ENCODE assay signal across 9 cellular contexts in the genomic region with DNA sequence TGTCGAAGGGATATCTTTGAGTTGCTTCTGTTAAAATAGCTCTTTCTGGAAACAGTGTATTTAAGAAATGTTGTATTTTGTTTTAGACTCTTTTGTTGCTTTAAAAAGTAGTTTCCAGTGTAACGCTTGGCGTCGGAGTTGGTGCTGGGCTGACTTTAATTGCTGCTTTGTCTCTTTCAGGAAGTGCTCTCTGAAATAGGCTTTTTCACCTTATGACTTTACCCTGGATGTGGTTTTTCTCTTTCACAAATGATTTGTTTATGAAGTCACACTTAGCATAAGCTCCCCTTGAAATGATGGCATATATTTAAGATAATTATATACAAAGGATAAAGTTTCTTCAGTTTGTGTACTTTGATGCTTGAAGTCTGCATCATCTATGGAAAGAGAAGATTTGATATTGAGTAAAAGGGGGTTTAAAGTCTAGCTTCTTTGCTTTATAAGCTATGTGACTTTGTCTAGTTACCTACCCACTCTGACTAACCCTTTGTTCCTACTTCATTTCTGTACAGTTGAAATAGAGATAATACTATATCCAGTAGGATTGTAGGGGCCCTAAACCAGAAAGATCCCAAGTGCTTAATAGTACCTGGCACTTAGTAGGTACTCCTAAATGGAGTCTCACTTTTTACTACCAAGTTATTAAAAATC. TPM values are rescaled to one million over a fixed set of nuclear protein-coding genes. Genes with fewer than 3 reads are reported as not detected.
DNase-seq lines count a peak whose midpoint lies in the region; ATAC-seq lines count a peak whose summit lies in the region.
"Had no signal": no experiment of that assay in that cellular context is flagged by ENCODE, and none has a peak within 500 bp of the region (broad histone marks: within the 10 kb centered on the region; RNA-seq: fewer than 3 reads in every experiment).

A gene with protein sequence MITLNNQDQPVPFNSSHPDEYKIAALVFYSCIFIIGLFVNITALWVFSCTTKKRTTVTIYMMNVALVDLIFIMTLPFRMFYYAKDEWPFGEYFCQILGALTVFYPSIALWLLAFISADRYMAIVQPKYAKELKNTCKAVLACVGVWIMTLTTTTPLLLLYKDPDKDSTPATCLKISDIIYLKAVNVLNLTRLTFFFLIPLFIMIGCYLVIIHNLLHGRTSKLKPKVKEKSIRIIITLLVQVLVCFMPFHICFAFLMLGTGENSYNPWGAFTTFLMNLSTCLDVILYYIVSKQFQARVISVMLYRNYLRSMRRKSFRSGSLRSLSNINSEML (minus strand): TSS at position 170 of the 651 bp plus-strand sequence. CDS start 2,507 bp downstream, outside the sequence.

- peaks cover 51% of the 10 kb centered on the region for H3K36me3 Mint-ChIP-seq in activated CD4-positive, alpha-beta T cell treated with anti-CD3 and anti-CD28 coated beads, Interleukin-2, amount 10 ng/mL, durations not matched to agents 7 days and 5 days (ENCODE audit: low read depth)
- peaks cover 53% of the 10 kb centered on the region for H3K36me3 Mint-ChIP-seq in stimulated activated naive CD8-positive, alpha-beta T cell treated with anti-CD3 and anti-CD28 coated beads, Interleukin-15, Interleukin-2, amounts not matched to agents 100 ng/mL and 50 ng/mL, for 24 hours (ENCODE audit: low read depth)

- peak in 5 of 6 experiments; percentile 13 to 75 (median 72) for DNase-seq in stimulated activated naive CD4-positive, alpha-beta T cell (lab: John Stamatoyannopoulos, UW)
- DNase-seq in stimulated activated naive CD4-positive, alpha-beta T cell treated with Interleukin-2 at 50 U/mL for 16 hours (lab: John Stamatoyannopoulos, UW) = no peak
- peak; percentile 60 for DNase-seq in activated CD4-positive, alpha-beta T cell treated with anti-CD3 and anti-CD28 coated beads, Interleukin-2, amount 10 ng/mL, durations not matched to agents 7 days and 5 days
- DNase-seq in HK-2 (ENCODE audit: unreplicated experiment) (no peak), NCI-H748 treated with DMSO at 0.1 percent for 48 hours (lab: John Stamatoyannopoulos, UW) (no peak), SJCRH30 (no peak)

- H3K27ac Mint-ChIP-seq in activated CD4-positive, alpha-beta T cell treated with anti-CD3 and anti-CD28 coated beads, Interleukin-2, amount 10 ng/mL, durations not matched to agents 7 days and 5 days = peak within 1 kb of the TSS; percentile 91
- H3K27ac Mint-ChIP-seq in stimulated activated naive CD8-positive, alpha-beta T cell treated with anti-CD3 and anti-CD28 coated beads, Interleukin-15, Interleukin-2, amounts not matched to agents 100 ng/mL and 50 ng/mL, for 24 hours = peak within 1 kb of the TSS; percentile 89

- H3K27ac ChIP-seq in SJCRH30 = no peak within 1 kb of the TSS

- H3K4me1 ChIP-seq in SJCRH30 = no peaks in the 10 kb centered on the region

- peak within 1 kb of the TSS; percentile 87 for H3K4me3 Mint-ChIP-seq in activated CD4-positive, alpha-beta T cell treated with anti-CD3 and anti-CD28 coated beads, Interleukin-2, amount 10 ng/mL, durations not matched to agents 7 days and 5 days
- peak within 1 kb of the TSS; percentile 93 for H3K4me3 Mint-ChIP-seq in stimulated activated naive CD8-positive, alpha-beta T cell treated with anti-CD3 and anti-CD28 coated beads, Interleukin-15, Interleukin-2, amounts not matched to agents 100 ng/mL and 50 ng/mL, for 24 hours

- H3K9me3 Mint-ChIP-seq in activated CD4-positive, alpha-beta T cell treated with anti-CD3 and anti-CD28 coated beads, Interleukin-2, amount 10 ng/mL, durations not matched to agents 7 days and 5 days = no peaks in the 10 kb centered on the region
- no peaks in the 10 kb centered on the region for H3K9me3 Mint-ChIP-seq in stimulated activated naive CD8-positive, alpha-beta T cell treated with anti-CD3 and anti-CD28 coated beads, Interleukin-15, Interleukin-2, amounts not matched to agents 100 ng/mL and 50 ng/mL, for 24 hours

- H3K4me1 Mint-ChIP-seq in activated CD4-positive, alpha-beta T cell treated with anti-CD3 and anti-CD28 coated beads, Interleukin-2, amount 10 ng/mL, durations not matched to agents 7 days and 5 days = peaks cover 67% of the 10 kb centered on the region
- H3K4me1 Mint-ChIP-seq in stimulated activated naive CD8-positive, alpha-beta T cell treated with anti-CD3 and anti-CD28 coated beads, Interleukin-15, Interleukin-2, amounts not matched to agents 100 ng/mL and 50 ng/mL, for 24 hours (ENCODE audit: low read depth) = peaks cover 81% of the 10 kb centered on the region

- peaks cover 15% of the 10 kb centered on the region for H3K36me3 ChIP-seq in SJCRH30

- POLR2A ChIA-PET in activated CD4-positive, alpha-beta T cell treated with anti-CD3 and anti-CD28 coated beads, Interleukin-2, amount 10 ng/mL, durations not matched to agents 7 days and 5 days (lab: Charles Lee) = interaction anchor here (1.2 to 2.1 kb wide), 3 partner anchors 40 to 58 kb away, joined by 3 to 13 read pairs (median 9); partner anchors contain the start of gene UBAC2

- no peaks in the 10 kb centered on the region for H3K9me3 ChIP-seq in SJCRH30 (replicated peaks)

- ATAC-seq in HG03108 (IDR thresholded peaks at IDR 0.05; ENCODE audit: unreplicated experiment) = peak; percentile 84

- H3K27me3 ChIP-seq in SJCRH30 = no peaks in the 10 kb centered on the region

- H3K27me3 Mint-ChIP-seq in activated CD4-positive, alpha-beta T cell treated with anti-CD3 and anti-CD28 coated beads, Interleukin-2, amount 10 ng/mL, durations not matched to agents 7 days and 5 days = no peaks in the 10 kb centered on the region
- H3K27me3 Mint-ChIP-seq in stimulated activated naive CD8-positive, alpha-beta T cell treated with anti-CD3 and anti-CD28 coated beads, Interleukin-15, Interleukin-2, amounts not matched to agents 100 ng/mL and 50 ng/mL, for 24 hours = no peaks in the 10 kb centered on the region

- H3K4me3 ChIP-seq in SJCRH30 = no peak within 1 kb of the TSS

- CTCF ChIA-PET in activated CD4-positive, alpha-beta T cell treated with anti-CD3 and anti-CD28 coated beads, Interleukin-2, amount 10 ng/mL, durations not matched to agents 7 days and 5 days (lab: Charles Lee) = interaction anchor here (0.8 to 1.7 kb wide), 11 partner anchors 12 to 230 kb away, joined by 3 to 15 read pairs (median 3); partner anchors contain the start of gene UBAC2

RNA-seq across cellular contexts. Expression of the gene that starts here (rescaled TPM):
- 10 to 100 TPM; 19.7 to 25.4 TPM for total RNA-seq in activated CD4-positive, alpha-beta T cell treated with anti-CD3 and anti-CD28 coated beads, Interleukin-2, amount 10 ng/mL, durations not matched to agents 7 days and 5 days
- total RNA-seq in SJCRH30 (2014; rRNA removed; shearing (Covaris generic)) = not detected in 2 replicates
- total RNA-seq: Daoy had no signal

Comparison
In these comparisons a context has a peak if more than half of its experiments do, and no peak if none do; other contexts are left out.
1. RNA of the gene that starts here (total RNA-seq): 19.7 to 25.4 TPM in activated CD4-positive, alpha-beta T cell treated with anti-CD3 and anti-CD28 coated beads, Interleukin-2, amount 10 ng/mL, durations not matched to agents 7 days and 5 days; not detected in SJCRH30; every median in the first group is over 10 times any median in the second.
2. DNase-seq: peak in stimulated activated naive CD4-positive, alpha-beta T cell (5 of 6) and activated CD4-positive, alpha-beta T cell treated with anti-CD3 and anti-CD28 coated beads, Interleukin-2, amount 10 ng/mL, durations not matched to agents 7 days and 5 days (single experiment); none in stimulated activated naive CD4-positive, alpha-beta T cell treated with Interleukin-2 at 50 U/mL for 16 hours (single experiment), HK-2 (single experiment), NCI-H748 treated with DMSO at 0.1 percent for 48 hours (single experiment) and SJCRH30 (0 of 2).